In genomic region chr15:60551147-60551780, GRCh38 we compare ENCODE assay signal across 13 cellular contexts.
DNase-seq lines count a peak whose midpoint lies in the region; ATAC-seq and TF ChIP-seq lines count a peak whose summit lies in the region.
"Had no signal": no experiment of that assay in that cellular context is flagged by ENCODE, and none has a peak within 500 bp of the region (broad histone marks: within the 10 kb centered on the region; RNA-seq: fewer than 3 reads in every experiment).

No MANE protein-coding gene starts in this region.

- H3K27me3 ChIP-seq in CD8-positive, alpha-beta memory T cell (ENCODE audit: insufficient read depth, low read length, poor library complexity, severe bottlenecking): no peaks in the 10 kb centered on the region
- no peaks in the 10 kb centered on the region for H3K27me3 ChIP-seq in dorsolateral prefrontal cortex

- H3K9me3 ChIP-seq in CD8-positive, alpha-beta memory T cell (ENCODE audit: low read length): no peaks in the 10 kb centered on the region

- no peak overlapping the region for H3K27ac ChIP-seq in CD8-positive, alpha-beta memory T cell (ENCODE audit: low read depth, low read length)
- H3K27ac ChIP-seq in dorsolateral prefrontal cortex: no peak overlapping the region

- no peaks in the 10 kb centered on the region for H3K27me3 Mint-ChIP-seq in CD8-positive, alpha-beta memory T cell
- no peaks in the 10 kb centered on the region for H3K27me3 Mint-ChIP-seq in activated naive CD4-positive, alpha-beta T cell treated with anti-CD3 and anti-CD28 coated beads, Interleukin-2, amount 50 U/mL, for 24 hours
- H3K27me3 Mint-ChIP-seq in progenitor cell of endocrine pancreas: no peaks in the 10 kb centered on the region
- H3K27me3 Mint-ChIP-seq: type B pancreatic cell had no signal

- H3K4me3 ChIP-seq in CD8-positive, alpha-beta memory T cell (ENCODE audit: low read length): peak overlapping the region; percentile 14
- H3K4me3 ChIP-seq in dorsolateral prefrontal cortex: no peak overlapping the region

- no peak for TF ChIP-seq CTCF in dorsolateral prefrontal cortex (IDR thresholded peaks at IDR 0.05 in 54 of 56, conservative IDR thresholded peaks at IDR 0.05 in 2 of 56; ENCODE audit: low read depth in 1 of 56, partially characterized antibody in 56 of 56)
- TF ChIP-seq CTCF in progenitor cell of endocrine pancreas (IDR thresholded peaks at IDR 0.05; ENCODE audit: unreplicated experiment): no peak

- peaks cover 0 to 8% (median 0%) of the 10 kb centered on the region in 5 donors for H3K9me3 Mint-ChIP-seq in CD8-positive, alpha-beta memory T cell
- H3K9me3 Mint-ChIP-seq in activated naive CD4-positive, alpha-beta T cell treated with anti-CD3 and anti-CD28 coated beads, Interleukin-2, amount 50 U/mL, for 24 hours: no peaks in the 10 kb centered on the region
- H3K9me3 Mint-ChIP-seq in progenitor cell of endocrine pancreas (ENCODE audit: low read depth): peaks cover 4% of the 10 kb centered on the region
- H3K9me3 Mint-ChIP-seq: type B pancreatic cell had no signal

- peak; percentile 44 for ATAC-seq in GM18909 (IDR thresholded peaks at IDR 0.05; ENCODE audit: poor library complexity, unreplicated experiment)
- ATAC-seq in HG02981 (IDR thresholded peaks at IDR 0.05; ENCODE audit: unreplicated experiment): peak; percentile 57
- ATAC-seq: Right ventricle myocardium inferior had no signal

- peaks cover 92 to 98% (median 98%) of the 10 kb centered on the region in 3 donors for H3K4me1 Mint-ChIP-seq in CD8-positive, alpha-beta memory T cell
- peaks cover 92% of the 10 kb centered on the region for H3K4me1 Mint-ChIP-seq in activated naive CD4-positive, alpha-beta T cell treated with anti-CD3 and anti-CD28 coated beads, Interleukin-2, amount 50 U/mL, for 24 hours
- peaks cover 18% of the 10 kb centered on the region for H3K4me1 Mint-ChIP-seq in progenitor cell of endocrine pancreas (ENCODE audit: low read depth)

- peak overlapping the region; percentile 57 to 93 (median 83) for H3K4me3 Mint-ChIP-seq in CD8-positive, alpha-beta memory T cell
- peak overlapping the region; percentile 47 for H3K4me3 Mint-ChIP-seq in activated naive CD4-positive, alpha-beta T cell treated with anti-CD3 and anti-CD28 coated beads, Interleukin-2, amount 50 U/mL, for 24 hours
- no peak overlapping the region for H3K4me3 Mint-ChIP-seq in progenitor cell of endocrine pancreas (ENCODE audit: low read depth)
- H3K4me3 Mint-ChIP-seq: type B pancreatic cell had no signal

- intact Hi-C loops in dorsolateral prefrontal cortex (cut with DNase I): no loop called here

- H3K36me3 Mint-ChIP-seq in CD8-positive, alpha-beta memory T cell: peaks cover 7 to 52% (median 17%) of the 10 kb centered on the region in 3 donors
- H3K36me3 Mint-ChIP-seq in activated naive CD4-positive, alpha-beta T cell treated with anti-CD3 and anti-CD28 coated beads, Interleukin-2, amount 50 U/mL, for 24 hours: peaks cover 15% of the 10 kb centered on the region
- peaks cover 3% of the 10 kb centered on the region for H3K36me3 Mint-ChIP-seq in progenitor cell of endocrine pancreas (ENCODE audit: insufficient read depth)
- H3K36me3 Mint-ChIP-seq: type B pancreatic cell had no signal

- no peaks in the 10 kb centered on the region for H3K36me3 ChIP-seq in CD8-positive, alpha-beta memory T cell (ENCODE audit: insufficient read depth, low read length)

- no peak for DNase-seq in CD8-positive, alpha-beta memory T cell
- DNase-seq in dorsolateral prefrontal cortex (no peak), NOMO-1 treated with DMSO at 0.1 percent for 48 hours (lab: John Stamatoyannopoulos, UW; ENCODE audit: unreplicated experiment) (no peak), progenitor cell of endocrine pancreas (ENCODE audit: low spot score, unreplicated experiment) (no peak), activated gamma-delta T cell (lab: John Stamatoyannopoulos, UW) (no peak)
- DNase-seq: aorta, hippocampal formation, MM.1S had no signal

- CTCF ChIA-PET in CD8-positive, alpha-beta memory T cell (lab: Charles Lee): interaction anchor here (0.9 to 3.3 kb wide), 9 partner anchors 11 to 365 kb away, joined by 3 to 11 read pairs (median 5); no protein-coding TSS in a partner anchor

- POLR2A ChIA-PET in CD8-positive, alpha-beta memory T cell (lab: Charles Lee): interaction anchor here (0.6 to 3.4 kb wide), 5 partner anchors 9 to 36 kb away, joined by 3 to 27 read pairs (median 4); no protein-coding TSS in a partner anchor

- peaks cover 86% of the 10 kb centered on the region for H3K4me1 ChIP-seq in CD8-positive, alpha-beta memory T cell (ENCODE audit: insufficient read depth, low read length)

- H3K27ac Mint-ChIP-seq in CD8-positive, alpha-beta memory T cell: peak overlapping the region; percentile 84 to 99 (median 96)
- peak overlapping the region; percentile 85 for H3K27ac Mint-ChIP-seq in activated naive CD4-positive, alpha-beta T cell treated with anti-CD3 and anti-CD28 coated beads, Interleukin-2, amount 50 U/mL, for 24 hours
- H3K27ac Mint-ChIP-seq in progenitor cell of endocrine pancreas: no peak overlapping the region
